Comparison of ENCODE assay signal across 1 cellular context in genomic region chr6:156934054-156934424, GRCh38.
TF ChIP-seq lines count a peak whose summit lies in the region.

No MANE protein-coding gene starts in this region.

TF ChIP-seq in SK-N-SH treated with all-trans-retinoic acid at 6 μM for 48 hours, 23 proteins besides CTCF, POLR2A, EP300 and RAD21 (continued from another document):
- no peak for TF ChIP-seq POU6F1 (CRISPR knock-in tag; IDR thresholded peaks at IDR 0.05; ENCODE audit: borderline replicate concordance, low read depth)
- no peak for TF ChIP-seq BACH2 (CRISPR knock-in tag; IDR thresholded peaks at IDR 0.05; ENCODE audit: borderline replicate concordance)
